ENCODE assay signal across 19 cellular contexts in genomic region chr7:142806021-142806353, GRCh38. TPM values are rescaled to one million over a fixed set of nuclear protein-coding genes. Genes with fewer than 3 reads are reported as not detected.
DNase-seq lines count a peak whose midpoint lies in the region; ATAC-seq and TF ChIP-seq lines count a peak whose summit lies in the region.
"Had no signal": no experiment of that assay in that cellular context is flagged by ENCODE, and none has a peak within 500 bp of the region (broad histone marks: within the 10 kb centered on the region; RNA-seq: fewer than 3 reads in every experiment).

No MANE protein-coding gene starts in this region.

- H3K27me3 ChIP-seq in OCI-LY3 (ENCODE audit: low read depth, low read length) = no peaks in the 10 kb centered on the region
- peaks cover 98% of the 10 kb centered on the region for H3K27me3 ChIP-seq in left ventricle myocardium inferior (ENCODE audit: low read depth)

- H3K9me3 ChIP-seq in OCI-LY3 (ENCODE audit: insufficient read depth, low read length) (peaks cover 16% of the 10 kb centered on the region), left ventricle myocardium inferior (replicated peaks) (no peaks in the 10 kb centered on the region)

- H3K4me3 ChIP-seq in OCI-LY3 (ENCODE audit: low read length) = no peak overlapping the region
- no peak overlapping the region for H3K4me3 ChIP-seq in skin epidermis
- no peak overlapping the region for H3K4me3 ChIP-seq in left ventricle myocardium inferior

- ATAC-seq in GM18868 (IDR thresholded peaks at IDR 0.05; ENCODE audit: unreplicated experiment) = no peak
- ATAC-seq: Panc1 had no signal

- peak overlapping the region; percentile 100 for H3K4me3 Mint-ChIP-seq in activated CD4-positive, alpha-beta T cell treated with anti-CD3 and anti-CD28 coated beads, Interleukin-2, amount 10 ng/mL, durations not matched to agents 24 days and 14 days
- H3K4me3 Mint-ChIP-seq in activated naive CD8-positive, alpha-beta T cell treated with anti-CD3 and anti-CD28 coated beads for 36 hours = peak overlapping the region; percentile 57
- H3K4me3 Mint-ChIP-seq: nephron had no signal

- H3K79me2 ChIP-seq in OCI-LY3 (ENCODE audit: low read length) = no peaks in the 10 kb centered on the region

- H3K9me3 Mint-ChIP-seq in activated CD4-positive, alpha-beta T cell treated with anti-CD3 and anti-CD28 coated beads, Interleukin-2, amount 10 ng/mL, durations not matched to agents 24 days and 14 days = no peaks in the 10 kb centered on the region
- peaks cover 1% of the 10 kb centered on the region for H3K9me3 Mint-ChIP-seq in activated naive CD8-positive, alpha-beta T cell treated with anti-CD3 and anti-CD28 coated beads for 36 hours
- H3K9me3 Mint-ChIP-seq: nephron had no signal

- TF ChIP-seq CTCF in OCI-LY3 (IDR thresholded peaks at IDR 0.05; ENCODE audit: low read depth, low read length) = no peak
- TF ChIP-seq CTCF in left ventricle myocardium inferior (IDR thresholded peaks at IDR 0.05; ENCODE audit: borderline replicate concordance) = no peak

- peak overlapping the region; percentile 99 for H3K27ac Mint-ChIP-seq in activated CD4-positive, alpha-beta T cell treated with anti-CD3 and anti-CD28 coated beads, Interleukin-2, amount 10 ng/mL, durations not matched to agents 24 days and 14 days
- H3K27ac Mint-ChIP-seq in activated naive CD8-positive, alpha-beta T cell treated with anti-CD3 and anti-CD28 coated beads for 36 hours = peak overlapping the region; percentile 99
- H3K27ac Mint-ChIP-seq: nephron had no signal

- no peak overlapping the region for H3K4me2 ChIP-seq in OCI-LY3 (ENCODE audit: low read length)

- H2AFZ ChIP-seq in OCI-LY3 (ENCODE audit: low read depth, low read length) = no peak overlapping the region

- intact Hi-C loops in activated CD4-positive, alpha-beta T cell treated with anti-CD3 and anti-CD28 coated beads, Interleukin-2, amount 10 ng/mL, durations not matched to agents 24 days and 14 days (cut with micrococcal nuclease) = loop anchor here (5.0 to 10.0 kb wide), 4 partner anchors 436 to 1251 kb away; partner anchors contain the start of genes AGK, SSBP1 and TCAF1
- intact Hi-C loops in left ventricle myocardium inferior (cut with micrococcal nuclease) = no loop called here

- DNase-seq in activated CD4-positive, alpha-beta T cell treated with anti-CD3 and anti-CD28 coated beads, Interleukin-2, amount 10 ng/mL, durations not matched to agents 24 days and 14 days = no peak
- no peak for DNase-seq in activated CD4-positive, alpha-beta T cell treated with anti-CD3 and anti-CD28 coated beads, Interleukin-2, amount 50 U/mL, for 48 hours
- no peak for DNase-seq in activated naive CD8-positive, alpha-beta T cell treated with anti-CD3 and anti-CD28 coated beads for 36 hours
- DNase-seq in left ventricle myocardium inferior (no peak), cerebellar cortex (ENCODE audit: low spot score) (no peak)
- DNase-seq: GDM1; Kasumi-1; NCI-H146; NCI-H446; stimulated activated CD4-positive, alpha-beta T cell treated with anti-CD3 and anti-CD28 coated beads, Interleukin-15, amount 100 ng/mL, for 24 hours had no signal

- H4K20me1 ChIP-seq in OCI-LY3 (ENCODE audit: insufficient read depth, low read length) = no peaks in the 10 kb centered on the region

- H3K27ac ChIP-seq in OCI-LY3 (ENCODE audit: low read length) (peak overlapping the region; percentile 99; the same call in 1 of the 2 replicates), skin epidermis (peak overlapping the region in 11 of 21 experiments; percentile 3 to 99 (median 87)), left ventricle myocardium inferior (replicated peaks) (no peak overlapping the region)

- H3K9ac ChIP-seq in OCI-LY3 (ENCODE audit: low read length) = no peak overlapping the region

- H3K27me3 Mint-ChIP-seq in activated CD4-positive, alpha-beta T cell treated with anti-CD3 and anti-CD28 coated beads, Interleukin-2, amount 10 ng/mL, durations not matched to agents 24 days and 14 days = no peaks in the 10 kb centered on the region
- no peaks in the 10 kb centered on the region for H3K27me3 Mint-ChIP-seq in activated naive CD8-positive, alpha-beta T cell treated with anti-CD3 and anti-CD28 coated beads for 36 hours

- peaks cover 50% of the 10 kb centered on the region for H3K36me3 Mint-ChIP-seq in activated CD4-positive, alpha-beta T cell treated with anti-CD3 and anti-CD28 coated beads, Interleukin-2, amount 10 ng/mL, durations not matched to agents 24 days and 14 days (ENCODE audit: low read depth)
- peaks cover 49% of the 10 kb centered on the region for H3K36me3 Mint-ChIP-seq in activated naive CD8-positive, alpha-beta T cell treated with anti-CD3 and anti-CD28 coated beads for 36 hours

- peaks cover 89% of the 10 kb centered on the region for H3K4me1 Mint-ChIP-seq in activated CD4-positive, alpha-beta T cell treated with anti-CD3 and anti-CD28 coated beads, Interleukin-2, amount 10 ng/mL, durations not matched to agents 24 days and 14 days
- peaks cover 92% of the 10 kb centered on the region for H3K4me1 Mint-ChIP-seq in activated naive CD8-positive, alpha-beta T cell treated with anti-CD3 and anti-CD28 coated beads for 36 hours
- H3K4me1 Mint-ChIP-seq: nephron had no signal

- peaks cover 30% of the 10 kb centered on the region for H3K36me3 ChIP-seq in OCI-LY3 (replicated peaks; ENCODE audit: low read depth, low read length)
- no peaks in the 10 kb centered on the region for H3K36me3 ChIP-seq in left ventricle myocardium inferior

- H3K4me1 ChIP-seq in OCI-LY3 (ENCODE audit: low read length) = peaks cover 60% of the 10 kb centered on the region
- no peaks in the 10 kb centered on the region for H3K4me1 ChIP-seq in left ventricle myocardium inferior

RNA-seq across cellular contexts. Expression of gene PRSS2, which starts 35.2 kb away (rescaled TPM):
- not detected in 2 replicates for total RNA-seq in activated CD4-positive, alpha-beta T cell treated with anti-CD3 and anti-CD28 coated beads, Interleukin-2, amount 10 ng/mL, durations not matched to agents 24 days and 14 days
- not detected for total RNA-seq in activated naive CD8-positive, alpha-beta T cell treated with anti-CD3 and anti-CD28 coated beads for 36 hours
- total RNA-seq in left ventricle myocardium inferior = not detected
- total RNA-seq: bronchial epithelial cell, fibroblast of villous mesenchyme, liver, temporal lobe had no signal

RNA-seq across cellular contexts. Expression of gene EPHB6, which starts 48.9 kb away (rescaled TPM):
- total RNA-seq in activated CD4-positive, alpha-beta T cell treated with anti-CD3 and anti-CD28 coated beads, Interleukin-2, amount 10 ng/mL, durations not matched to agents 24 days and 14 days = 5.9 and 7.3 TPM in 2 replicates
- total RNA-seq in activated naive CD8-positive, alpha-beta T cell treated with anti-CD3 and anti-CD28 coated beads for 36 hours = 10 to 100 TPM in 1 of 2 experiments, 1 to 10 TPM in 1; 9.0 to 10.0 TPM
- total RNA-seq in left ventricle myocardium inferior = 4.4 TPM

RNA-seq across cellular contexts. Expression of gene PRSS1, which starts 56.7 kb away (rescaled TPM):
- not detected in 2 replicates for total RNA-seq in activated CD4-positive, alpha-beta T cell treated with anti-CD3 and anti-CD28 coated beads, Interleukin-2, amount 10 ng/mL, durations not matched to agents 24 days and 14 days
- not detected for total RNA-seq in activated naive CD8-positive, alpha-beta T cell treated with anti-CD3 and anti-CD28 coated beads for 36 hours
- total RNA-seq in left ventricle myocardium inferior = not detected
- total RNA-seq: fibroblast of villous mesenchyme, liver, temporal lobe had no signal
